Comparison of ENCODE assay signal across 8 cellular contexts in genomic region chr9:129550199-129550839, GRCh38.
A peak's percentile ranks its signal among the peaks of the same experiment; 100 is the strongest.
DNase-seq lines count a peak whose midpoint lies in the region; ATAC-seq lines count a peak whose summit lies in the region.

No MANE protein-coding gene starts in this region.

- peaks cover 46 to 77% of the 10 kb centered on the region in 2 donors for H3K27me3 Mint-ChIP-seq in effector memory CD8-positive, alpha-beta T cell

- H3K4me3 Mint-ChIP-seq in effector memory CD8-positive, alpha-beta T cell, result peak overlapping the region; percentile 71 to 81

- H3K36me3 Mint-ChIP-seq in effector memory CD8-positive, alpha-beta T cell (ENCODE audit: insufficient read depth), result peaks cover 2% of the 10 kb centered on the region

- DNase-seq in activated gamma-delta T cell treated with Interleukin-2 at 50 U/mL for 16 hours, result peak; percentile 24
- DNase-seq in activated gamma-delta T cell (lab: John Stamatoyannopoulos, UW), result no peak
- DNase-seq in T1000 (lab: John Stamatoyannopoulos, UW), result peak; percentile 33
- DNase-seq in effector memory CD8-positive, alpha-beta T cell, result peak in 1 of 3 experiments; percentile 21
- DNase-seq in lung microvascular endothelial cell (ENCODE audit: low read depth in 2 of 2), result peak; percentile 38 to 64
- peak; percentile 65 for DNase-seq in stromal cell of bone marrow (ENCODE audit: low read depth)
- no peak for DNase-seq in central memory CD4-positive, alpha-beta T cell

- H3K4me1 Mint-ChIP-seq in effector memory CD8-positive, alpha-beta T cell (ENCODE audit: low read depth in 2 of 2), result peaks cover 7 to 9% of the 10 kb centered on the region in 2 donors

- no peaks in the 10 kb centered on the region for H3K9me3 Mint-ChIP-seq in effector memory CD8-positive, alpha-beta T cell

- H3K27ac Mint-ChIP-seq in effector memory CD8-positive, alpha-beta T cell, result peak overlapping the region; percentile 68 to 87

- peak; percentile 54 for ATAC-seq in effector memory CD8-positive, alpha-beta T cell (replicated peaks)
- no peak for ATAC-seq in HG03039 (IDR thresholded peaks at IDR 0.05; ENCODE audit: unreplicated experiment)

Comparison
In these comparisons a context has a peak if more than half of its experiments do, and no peak if none do; other contexts are left out.
1. DNase-seq: peak in activated gamma-delta T cell treated with Interleukin-2 at 50 U/mL for 16 hours (single experiment), T1000 (single experiment), lung microvascular endothelial cell (2 of 2) and stromal cell of bone marrow (single experiment); none in activated gamma-delta T cell (single experiment) and central memory CD4-positive, alpha-beta T cell (single experiment).